In genomic region chr2:52141076-52141475, GRCh38 we compare ENCODE assay signal across 31 cellular contexts.
"Had no signal": no experiment of that assay in that cellular context is flagged by ENCODE, and none has a peak within 500 bp of the region (broad histone marks: within the 10 kb centered on the region; RNA-seq: fewer than 3 reads in every experiment).

No MANE protein-coding gene starts in this region.

- H3K27ac ChIP-seq: body of pancreas, breast epithelium, cardiac muscle cell, coronary artery, dorsolateral prefrontal cortex, gastroesophageal sphincter, heart right ventricle had no signal

- H3K4me3 ChIP-seq: body of pancreas, breast epithelium, cardiac muscle cell, coronary artery, dorsolateral prefrontal cortex, gastroesophageal sphincter, heart right ventricle had no signal

- ATAC-seq: activated T-cell treated with anti-CD3 and anti-CD28 coated beads, Interleukin-2, amount 50 U/mL, for 72 hours; body of pancreas; esophagus mucosa; gastroesophageal sphincter had no signal

- H3K4me1 Mint-ChIP-seq: activated CD4-positive, alpha-beta memory T cell treated with anti-CD3 and anti-CD28 coated beads, Interleukin-2, amount 10 ng/mL, durations not matched to agents 7 days and 5 days; activated CD4-positive, alpha-beta T cell treated with anti-CD3 and anti-CD28 coated beads, Interleukin-2, amount 10 ng/mL, durations not matched to agents 7 days and 5 days; activated naive CD4-positive, alpha-beta T cell treated with anti-CD3 and anti-CD28 coated beads, Interleukin-2, amount 10 ng/mL, durations not matched to agents 7 days and 5 days; endodermal cell had no signal

- H3K4me3 Mint-ChIP-seq: activated CD4-positive, alpha-beta memory T cell treated with anti-CD3 and anti-CD28 coated beads, Interleukin-2, amount 10 ng/mL, durations not matched to agents 7 days and 5 days; activated CD4-positive, alpha-beta T cell treated with anti-CD3 and anti-CD28 coated beads, Interleukin-2, amount 10 ng/mL, durations not matched to agents 7 days and 5 days; activated naive CD4-positive, alpha-beta T cell treated with anti-CD3 and anti-CD28 coated beads, Interleukin-2, amount 10 ng/mL, durations not matched to agents 7 days and 5 days; activated naive CD8-positive, alpha-beta T cell; activated T-cell treated with anti-CD3 and anti-CD28 coated beads, Interleukin-2, amount 50 U/mL, for 24 hours; activated T-cell treated with anti-CD3 and anti-CD28 coated beads, Interleukin-2, amount 50 U/mL, for 72 hours; dendritic cell treated with granulocyte-macrophage colony-stimulating factor and Interleukin-4, amounts not matched to agents 40 ng/mL and 50 ng/mL, for 4 days; endodermal cell had no signal

- H3K4me1 ChIP-seq: body of pancreas, breast epithelium, gastroesophageal sphincter had no signal

- H3K36me3 Mint-ChIP-seq: activated naive CD4-positive, alpha-beta T cell treated with anti-CD3 and anti-CD28 coated beads, Interleukin-2, amount 10 ng/mL, durations not matched to agents 7 days and 5 days; activated naive CD8-positive, alpha-beta T cell had no signal

- H3K27me3 ChIP-seq: body of pancreas, breast epithelium, cardiac muscle cell, dorsolateral prefrontal cortex, gastroesophageal sphincter, heart right ventricle had no signal

- DNase-seq: activated CD4-positive, alpha-beta memory T cell treated with anti-CD3 and anti-CD28 coated beads, Interleukin-2, amount 10 ng/mL, durations not matched to agents 7 days and 5 days; activated CD4-positive, alpha-beta T cell treated with anti-CD3 and anti-CD28 coated beads for 4 hours; activated CD4-positive, alpha-beta T cell treated with anti-CD3 and anti-CD28 coated beads, Interleukin-2, amount 10 ng/mL, durations not matched to agents 7 days and 5 days; activated CD4-positive, alpha-beta T cell treated with anti-CD3 and anti-CD28 coated beads, Interleukin-2, amount 50 U/mL, for 4 hours; activated CD4-positive, CD25-positive, alpha-beta regulatory T cell; activated CD4-positive, CD25-positive, alpha-beta regulatory T cell treated with anti-CD3 and anti-CD28 coated beads, Interleukin-2, amount 50 U/mL, for 72 hours; activated CD8-positive, alpha-beta memory T cell treated with anti-CD3 and anti-CD28 coated beads, Interleukin-2, amount 50 U/mL, for 48 hours; activated gamma-delta T cell; activated naive CD4-positive, alpha-beta T cell; activated naive CD4-positive, alpha-beta T cell treated with anti-CD3 and anti-CD28 coated beads, Interleukin-2, amount 10 ng/mL, durations not matched to agents 7 days and 5 days; activated T-cell treated with anti-CD3 and anti-CD28 coated beads for 4 hours; activated T-cell treated with anti-CD3 and anti-CD28 coated beads, Interleukin-2, amount 50 U/mL, for 24 hours; activated T-cell treated with anti-CD3 and anti-CD28 coated beads, Interleukin-2, amount 50 U/mL, for 72 hours; amniotic stem cell; anterior cingulate cortex; body of pancreas; central memory CD4-positive, alpha-beta T cell; cerebellar nuclear complex; dorsolateral prefrontal cortex; effector memory CD4-positive, alpha-beta T cell; endodermal cell; foreskin melanocyte; heart right ventricle; T-helper 2 cell had no signal

- H3K27ac Mint-ChIP-seq: activated CD4-positive, alpha-beta memory T cell treated with anti-CD3 and anti-CD28 coated beads, Interleukin-2, amount 10 ng/mL, durations not matched to agents 7 days and 5 days; activated CD4-positive, alpha-beta T cell treated with anti-CD3 and anti-CD28 coated beads, Interleukin-2, amount 10 ng/mL, durations not matched to agents 7 days and 5 days; activated naive CD4-positive, alpha-beta T cell treated with anti-CD3 and anti-CD28 coated beads, Interleukin-2, amount 10 ng/mL, durations not matched to agents 7 days and 5 days; activated naive CD8-positive, alpha-beta T cell; activated T-cell treated with anti-CD3 and anti-CD28 coated beads, Interleukin-2, amount 50 U/mL, for 24 hours; activated T-cell treated with anti-CD3 and anti-CD28 coated beads, Interleukin-2, amount 50 U/mL, for 72 hours; dendritic cell treated with granulocyte-macrophage colony-stimulating factor and Interleukin-4, amounts not matched to agents 40 ng/mL and 50 ng/mL, for 4 days; endodermal cell had no signal

- H3K9me3 Mint-ChIP-seq: activated CD4-positive, alpha-beta T cell treated with anti-CD3 and anti-CD28 coated beads, Interleukin-2, amount 10 ng/mL, durations not matched to agents 7 days and 5 days; activated naive CD4-positive, alpha-beta T cell treated with anti-CD3 and anti-CD28 coated beads, Interleukin-2, amount 10 ng/mL, durations not matched to agents 7 days and 5 days; endodermal cell had no signal

- H3K36me3 ChIP-seq: breast epithelium, cardiac muscle cell, gastroesophageal sphincter, heart right ventricle had no signal

- H3K9me3 ChIP-seq: body of pancreas, breast epithelium, gastroesophageal sphincter, heart right ventricle had no signal

- H3K27me3 Mint-ChIP-seq: activated CD4-positive, alpha-beta memory T cell treated with anti-CD3 and anti-CD28 coated beads, Interleukin-2, amount 10 ng/mL, durations not matched to agents 7 days and 5 days; activated CD4-positive, alpha-beta T cell treated with anti-CD3 and anti-CD28 coated beads, Interleukin-2, amount 10 ng/mL, durations not matched to agents 7 days and 5 days; activated naive CD4-positive, alpha-beta T cell treated with anti-CD3 and anti-CD28 coated beads, Interleukin-2, amount 10 ng/mL, durations not matched to agents 7 days and 5 days; activated naive CD8-positive, alpha-beta T cell; activated T-cell treated with anti-CD3 and anti-CD28 coated beads, Interleukin-2, amount 50 U/mL, for 24 hours; dendritic cell treated with granulocyte-macrophage colony-stimulating factor and Interleukin-4, amounts not matched to agents 40 ng/mL and 50 ng/mL, for 4 days had no signal
